ENCODE assay signal across 8 cellular contexts in genomic region chr6:139376604-139377218, GRCh38. TPM values are rescaled to one million over a fixed set of nuclear protein-coding genes. Genes with fewer than 3 reads are reported as not detected.
DNase-seq lines count a peak whose midpoint lies in the region; ATAC-seq and TF ChIP-seq lines count a peak whose summit lies in the region.

No MANE protein-coding gene starts in this region.

- ATAC-seq in heart right ventricle: peak in 1 of 8 donors; percentile 18
- ATAC-seq in Right ventricle myocardium inferior: no peak
- no peak for ATAC-seq in left lobe of liver

- no peak for TF ChIP-seq POLR2A in transverse colon (IDR thresholded peaks at IDR 0.05)

- intact Hi-C loops in heart right ventricle (cut with DNase I) (loop anchor here (5.0 to 10.0 kb wide), 20 partner anchors 136 to 1548 kb away; no protein-coding TSS in a partner anchor), Right ventricle myocardium inferior (cut with DNase I) (loop anchor here (2.0 to 10.0 kb wide), 5 partner anchors 134 to 1788 kb away; no protein-coding TSS in a partner anchor), transverse colon (cut with DNase I; ENCODE audit: low total_unique reads) (loop anchor here (10.0 kb wide), 4 partner anchors 98 to 478 kb away; no protein-coding TSS in a partner anchor)

- TF ChIP-seq CTCF in heart right ventricle (IDR thresholded peaks at IDR 0.05) (peak in 1 of 9 donors; percentile 12), transverse colon (IDR thresholded peaks at IDR 0.05) (peak in 3 of 5 experiments; percentile 9 to 55 (median 46)), BE2C (IDR thresholded peaks at IDR 0.05; ENCODE audit: low read depth, low read length) (no peak)

- H3K4me3 ChIP-seq in heart right ventricle: peak overlapping the region in 9 of 10 donors; percentile 69 to 97 (median 92)
- H3K4me3 ChIP-seq in transverse colon: peak overlapping the region in 3 of 4 donors; percentile 80 to 87 (median 85)
- no peak overlapping the region for H3K4me3 ChIP-seq in BE2C (ENCODE audit: low read depth, low read length)

- H3K27me3 ChIP-seq in heart right ventricle (no peaks in the 10 kb centered on the region), transverse colon (no peaks in the 10 kb centered on the region), BE2C (no peaks in the 10 kb centered on the region)

- H3K9me3 ChIP-seq in heart right ventricle (no peaks in the 10 kb centered on the region), transverse colon (no peaks in the 10 kb centered on the region), BE2C (no peaks in the 10 kb centered on the region)

- DNase-seq in heart right ventricle (peak in 1 of 2 donors; percentile 49), Right ventricle myocardium inferior (ENCODE audit: missing footprints) (no peak), amniotic epithelial cell (ENCODE audit: low read depth) (peak; percentile 89), left lobe of liver (ENCODE audit: low spot score) (peak; percentile 79), transverse colon (peak; percentile 61), BE2C (no peak), NCI-H524 treated with DMSO at 0.1 percent for 48 hours (lab: John Stamatoyannopoulos, UW) (no peak), NCI-H82 (lab: John Stamatoyannopoulos, UW) (no peak)

- H3K4me1 ChIP-seq in heart right ventricle: peaks cover 0 to 19% (median 15%) of the 10 kb centered on the region in 9 donors
- H3K4me1 ChIP-seq in transverse colon: peaks cover 0 to 15% (median 12%) of the 10 kb centered on the region in 4 donors
- no peaks in the 10 kb centered on the region for H3K4me1 ChIP-seq in BE2C

- peaks cover 0 to 20% (median 0%) of the 10 kb centered on the region in 9 donors for H3K36me3 ChIP-seq in heart right ventricle
- peaks cover 0 to 10% (median 7%) of the 10 kb centered on the region in 4 donors for H3K36me3 ChIP-seq in transverse colon
- H3K36me3 ChIP-seq in BE2C: no peaks in the 10 kb centered on the region

- TF ChIP-seq EP300 in transverse colon (IDR thresholded peaks at IDR 0.05; ENCODE audit: low read depth): no peak

- in situ Hi-C loops in transverse colon (cut with MboI; ENCODE audit: low pct_ligation_motif_present in 1 of 4, low pct_unique_long_range_greater_than_20kb in 1 of 4, low sequenced_read_pairs in 3 of 4): loop anchor here in 3 of 4 donors (5.0 to 25.0 kb wide), 9 partner anchors 158 to 1061 kb away; no protein-coding TSS in a partner anchor

- peak overlapping the region; percentile 90 to 100 (median 98) for H3K27ac ChIP-seq in heart right ventricle
- peak overlapping the region; percentile 92 to 99 (median 96) for H3K27ac ChIP-seq in transverse colon

- WGBS in heart right ventricle, 2 donors: 30 to 38% methylated on average over 5 of the region's 5 CpGs
- 44 to 52% methylated on average over 3 to 5 of the region's 5 CpGs for WGBS in transverse colon (ENCODE audit: low coverage in 1 of 2), 2 donors

RNA-seq across cellular contexts. Expression of gene CITED2, which starts 2.3 kb away (rescaled TPM):
- total RNA-seq in heart right ventricle (100 to 1,000 TPM in 8 of 10 donors, 10 to 100 TPM in 2; 78.3 to 215 (median 152) TPM), Right ventricle myocardium inferior (143 TPM), left lobe of liver (79.7 TPM), transverse colon (100 to 1,000 TPM in 2 of 4 donors, 10 to 100 TPM in 2; 66.6 to 116 (median 102) TPM)
- 10 to 100 TPM in 1 of 2 donors, 1 to 10 TPM in 1; 9.9 to 83.5 TPM for polyA plus RNA-seq in heart right ventricle
- 77.6 TPM for polyA plus RNA-seq in BE2C (2012; ENCODE audit: insufficient read depth, insufficient read length, low read depth)

Comparison
In these comparisons a context has a peak if more than half of its experiments do, and no peak if none do; other contexts are left out.
1. DNase-seq: peak in amniotic epithelial cell (single experiment), left lobe of liver (single experiment) and transverse colon (single experiment); none in Right ventricle myocardium inferior (single experiment), BE2C (single experiment), NCI-H524 treated with DMSO at 0.1 percent for 48 hours (single experiment) and NCI-H82 (single experiment).